Comparison of ENCODE assay signal across 18 cellular contexts in genomic region chr6:138240476-138241245, GRCh38.
A peak's percentile ranks its signal among the peaks of the same experiment; 100 is the strongest.
DNase-seq lines count a peak whose midpoint lies in the region; ATAC-seq and TF ChIP-seq lines count a peak whose summit lies in the region.
"Had no signal": no experiment of that assay in that cellular context is flagged by ENCODE, and none has a peak within 500 bp of the region (broad histone marks: within the 10 kb centered on the region; RNA-seq: fewer than 3 reads in every experiment).

No MANE protein-coding gene starts in this region.

- no peak for TF ChIP-seq CTCF in GM10248 (IDR thresholded peaks at IDR 0.05; ENCODE audit: control extremely low read depth, extremely low read depth, low read depth, missing control alignments)

- POLR2A ChIA-PET in GM10248 (lab: Yijun Ruan, JAX), result no interaction called here

- CTCF ChIA-PET in GM10248 (lab: Yijun Ruan, JAX), result interaction anchor here (0.9 to 2.6 kb wide), 2 partner anchors 8 to 18 kb away, joined by 4 to 10 read pairs; no protein-coding TSS in a partner anchor

- ATAC-seq in GM21786 (IDR thresholded peaks at IDR 0.05; ENCODE audit: unreplicated experiment), result no peak
- ATAC-seq: activated naive CD4-positive, alpha-beta T cell treated with anti-CD3 and anti-CD28 coated beads, Interleukin-2, amount 50 U/mL, for 72 hours; GM12878 had no signal

- DNase-seq in EL (peak; percentile 49), NCI-H146 (lab: John Stamatoyannopoulos, UW) (peak; percentile 90), astrocyte of the hippocampus (ENCODE audit: low read depth, low spot score) (peak; percentile 37), non-pigmented ciliary epithelial cell (ENCODE audit: low read depth) (peak; percentile 60), T-helper 2 cell (no peak), NCI-H128 (lab: John Stamatoyannopoulos, UW; ENCODE audit: unreplicated experiment) (no peak), GM10248 (ENCODE audit: extremely low spot score) (no peak)
- DNase-seq: activated CD4-positive, alpha-beta T cell treated with anti-CD3 and anti-CD28 coated beads, Interleukin-2, amount 50 U/mL, for 1 hour; CD4-positive, alpha-beta T cell; central memory CD4-positive, alpha-beta T cell; kidney; midbrain; sigmoid colon; stimulated activated CD4-positive, alpha-beta T cell treated with anti-CD3 and anti-CD28 coated beads, Interleukin-4, amount 100 ng/mL, for 4 hours; tibial artery had no signal

Comparison
In these comparisons a context has a peak if more than half of its experiments do, and no peak if none do; other contexts are left out.
1. DNase-seq: peak in EL (single experiment), NCI-H146 (single experiment), astrocyte of the hippocampus (single experiment) and non-pigmented ciliary epithelial cell (single experiment); none in T-helper 2 cell (0 of 5), NCI-H128 (single experiment) and GM10248 (single experiment).